Comparison of ENCODE assay signal across 12 cellular contexts in the genomic region with DNA sequence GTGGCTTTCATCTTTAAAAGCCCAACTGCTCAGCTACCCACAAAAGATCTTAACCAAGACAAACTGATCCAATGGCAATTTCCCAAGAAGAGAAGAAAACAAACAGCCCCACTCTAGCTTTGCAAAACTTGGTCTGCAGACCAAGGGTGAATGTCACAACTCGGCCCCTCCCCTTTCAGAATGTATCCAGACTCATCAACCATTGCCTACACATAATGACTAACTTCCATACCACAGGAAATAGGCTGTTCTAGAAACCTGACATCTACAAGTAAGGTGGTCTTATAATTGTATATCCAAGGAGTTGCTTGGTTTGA. TPM values are rescaled to one million over a fixed set of nuclear protein-coding genes. Genes with fewer than 3 reads are reported as not detected.
DNase-seq lines count a peak whose midpoint lies in the region; ATAC-seq and TF ChIP-seq lines count a peak whose summit lies in the region.
"Had no signal": no experiment of that assay in that cellular context is flagged by ENCODE, and none has a peak within 500 bp of the region (broad histone marks: within the 10 kb centered on the region; RNA-seq: fewer than 3 reads in every experiment).

No MANE protein-coding gene starts in this region.

- H3K27ac ChIP-seq in esophagus squamous epithelium (peak overlapping the region in 3 of 4 donors; percentile 41 to 51 (median 48)), upper lobe of left lung (peak overlapping the region in 2 of 4 donors; percentile 8 to 63)
- H3K27ac ChIP-seq: WERI-Rb-1 had no signal

- no peak overlapping the region for H3K4me3 ChIP-seq in esophagus squamous epithelium
- H3K4me3 ChIP-seq in upper lobe of left lung: no peak overlapping the region

- no peak for TF ChIP-seq CTCF in esophagus squamous epithelium (IDR thresholded peaks at IDR 0.05)
- TF ChIP-seq CTCF in upper lobe of left lung (IDR thresholded peaks at IDR 0.05): no peak

- no peak for DNase-seq in activated CD4-positive, CD25-positive, alpha-beta regulatory T cell treated with anti-CD3 and anti-CD28 coated beads, Interleukin-2, amount 50 U/mL, for 72 hours
- DNase-seq in SW480 (ENCODE audit: low spot score) (peak; percentile 63), esophagus squamous epithelium (lab: John Stamatoyannopoulos, UW) (no peak), upper lobe of left lung (no peak), SKM-1 (lab: John Stamatoyannopoulos, UW; ENCODE audit: unreplicated experiment) (no peak)
- peak; percentile 55 for DNase-seq in stimulated activated CD8-positive, alpha-beta memory T cell treated with anti-CD3 and anti-CD28 coated beads, Interleukin-4, amount 100 ng/mL, for 48 hours
- DNase-seq: 8988T; central memory CD4-positive, alpha-beta T cell; NCI-H1092; WERI-Rb-1 had no signal

- WGBS in esophagus squamous epithelium, 2 donors: 59 to 91% methylated on average over 1 of the region's 1 CpG
- 62 to 71% methylated on average over 1 of the region's 1 CpG for WGBS in upper lobe of left lung, 2 donors

- H3K36me3 ChIP-seq in esophagus squamous epithelium (no peaks in the 10 kb centered on the region), upper lobe of left lung (no peaks in the 10 kb centered on the region)

- no peaks in the 10 kb centered on the region for H3K27me3 ChIP-seq in esophagus squamous epithelium
- no peaks in the 10 kb centered on the region for H3K27me3 ChIP-seq in upper lobe of left lung

- intact Hi-C loops in esophagus squamous epithelium (cut with DNase I): no loop called here

- H3K9me3 ChIP-seq in esophagus squamous epithelium: no peaks in the 10 kb centered on the region
- no peaks in the 10 kb centered on the region for H3K9me3 ChIP-seq in upper lobe of left lung

- no peak for TF ChIP-seq POLR2A in esophagus squamous epithelium (IDR thresholded peaks at IDR 0.05)
- no peak for TF ChIP-seq POLR2A in upper lobe of left lung (IDR thresholded peaks at IDR 0.05)

- TF ChIP-seq EP300 in upper lobe of left lung (IDR thresholded peaks at IDR 0.05): no peak

- ATAC-seq in activated CD4-positive, CD25-positive, alpha-beta regulatory T cell treated with anti-CD3 and anti-CD28 coated beads, Interleukin-2, amount 50 U/mL, for 24 hours: peak; percentile 48 to 61
- ATAC-seq in upper lobe of left lung (ENCODE audit: low FRiP score in 2 of 2) (no peak), HG02678 (IDR thresholded peaks at IDR 0.05; ENCODE audit: unreplicated experiment) (no peak)

- peaks cover 7 to 70% (median 27%) of the 10 kb centered on the region in 3 donors for H3K4me1 ChIP-seq in esophagus squamous epithelium
- H3K4me1 ChIP-seq in upper lobe of left lung: peaks cover 22 to 54% (median 43%) of the 10 kb centered on the region in 4 donors

RNA-seq across cellular contexts. Expression of gene DCUN1D3, which starts 16.0 kb away (rescaled TPM):
- 10 to 100 TPM; 14.5 to 37.2 (median 19.4) TPM for total RNA-seq in esophagus squamous epithelium
- total RNA-seq in upper lobe of left lung: 10 to 100 TPM in 5 of 6 donors, 1 to 10 TPM in 1; 7.2 to 33.0 (median 19.3) TPM

RNA-seq across cellular contexts. Expression of gene LYRM1, which starts 16.4 kb away (rescaled TPM):
- total RNA-seq in esophagus squamous epithelium: 10 to 100 TPM; 21.9 to 37.9 (median 34.3) TPM
- total RNA-seq in upper lobe of left lung: 10 to 100 TPM in 5 of 6 donors, 1 to 10 TPM in 1; 6.8 to 34.4 (median 22.3) TPM

Comparison
In these comparisons a context has a peak if more than half of its experiments do, and no peak if none do; other contexts are left out.
1. ATAC-seq: peak in activated CD4-positive, CD25-positive, alpha-beta regulatory T cell treated with anti-CD3 and anti-CD28 coated beads, Interleukin-2, amount 50 U/mL, for 24 hours (2 of 2); none in upper lobe of left lung (0 of 2) and HG02678 (single experiment).
2. DNase-seq: peak in SW480 (single experiment) and stimulated activated CD8-positive, alpha-beta memory T cell treated with anti-CD3 and anti-CD28 coated beads, Interleukin-4, amount 100 ng/mL, for 48 hours (single experiment); none in activated CD4-positive, CD25-positive, alpha-beta regulatory T cell treated with anti-CD3 and anti-CD28 coated beads, Interleukin-2, amount 50 U/mL, for 72 hours (single experiment), esophagus squamous epithelium (single experiment), upper lobe of left lung (0 of 2) and SKM-1 (single experiment).